ENCODE assay signal across 1 cellular context in genomic region chr16:87387942-87388817, GRCh38.
TF ChIP-seq lines count a peak whose summit lies in the region.

No MANE protein-coding gene starts in this region.

TF ChIP-seq in K562, 482 proteins besides CTCF, POLR2A, EP300 and RAD21 (continued from another document and continues in another):
- TF ChIP-seq NR4A1 (CRISPR knock-in tag; IDR thresholded peaks at IDR 0.05), result no peak
- TF ChIP-seq NR4A1 (tag; IDR thresholded peaks at IDR 0.05), result peak; percentile 96
- TF ChIP-seq GTF2A2 (tag; IDR thresholded peaks at IDR 0.05), result peak; percentile 73; the same call in 1 of the 2 replicates
- 0 out of 2 replicates have a peak, but pooled peaks have one; percentile 71 for TF ChIP-seq ZNF644 (tag; IDR thresholded peaks at IDR 0.05; ENCODE audit: low read depth)
- peak; percentile 13 for TF ChIP-seq SMARCE1 (IDR thresholded peaks at IDR 0.05)
- no peak; the same call in 1 of the 2 replicates for TF ChIP-seq ADNP (tag; IDR thresholded peaks at IDR 0.05)
- no peak for TF ChIP-seq ID3 (CRISPR knock-in tag; IDR thresholded peaks at IDR 0.05)
- peak; percentile 91 for TF ChIP-seq ID3 (tag; IDR thresholded peaks at IDR 0.05)
- TF ChIP-seq LCOR (CRISPR knock-in tag; IDR thresholded peaks at IDR 0.05), result peak; percentile 70
- TF ChIP-seq ZNF140 (CRISPR knock-in tag; IDR thresholded peaks at IDR 0.05), result peak; percentile 55; the same call in 1 of the 2 replicates
- no peak for TF ChIP-seq SAFB2 (IDR thresholded peaks at IDR 0.05; ENCODE audit: borderline replicate concordance, low read depth, low read length, severe bottlenecking)
- no peak for TF ChIP-seq ETS2 (tag; IDR thresholded peaks at IDR 0.05; ENCODE audit: borderline replicate concordance, poor library complexity, severe bottlenecking)
- 0 out of 2 replicates have a peak, but pooled peaks have one; percentile 28 for TF ChIP-seq ZNF134 (CRISPR knock-in tag; conservative IDR thresholded peaks at IDR 0.05)
- TF ChIP-seq GMEB1 (CRISPR knock-in tag; IDR thresholded peaks at IDR 0.05), result 0 out of 2 replicates have a peak, but pooled peaks have one; percentile 29
- no peak for TF ChIP-seq KLF1 (tag; IDR thresholded peaks at IDR 0.05)
- no peak for TF ChIP-seq CBFB (CRISPR knock-in tag; IDR thresholded peaks at IDR 0.05)
- TF ChIP-seq, protein P1, sequence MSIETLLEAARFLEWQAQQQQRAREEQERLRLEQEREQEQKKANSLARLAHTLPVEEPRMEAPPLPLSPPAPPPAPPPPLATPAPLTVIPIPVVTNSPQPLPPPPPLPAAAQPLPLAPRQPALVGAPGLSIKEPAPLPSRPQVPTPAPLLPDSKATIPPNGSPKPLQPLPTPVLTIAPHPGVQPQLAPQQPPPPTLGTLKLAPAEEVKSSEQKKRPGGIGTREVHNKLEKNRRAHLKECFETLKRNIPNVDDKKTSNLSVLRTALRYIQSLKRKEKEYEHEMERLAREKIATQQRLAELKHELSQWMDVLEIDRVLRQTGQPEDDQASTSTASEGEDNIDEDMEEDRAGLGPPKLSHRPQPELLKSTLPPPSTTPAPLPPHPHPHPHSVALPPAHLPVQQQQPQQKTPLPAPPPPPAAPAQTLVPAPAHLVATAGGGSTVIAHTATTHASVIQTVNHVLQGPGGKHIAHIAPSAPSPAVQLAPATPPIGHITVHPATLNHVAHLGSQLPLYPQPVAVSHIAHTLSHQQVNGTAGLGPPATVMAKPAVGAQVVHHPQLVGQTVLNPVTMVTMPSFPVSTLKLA (conservative IDR thresholded peaks at IDR 0.05), result peak; percentile 99
- peak; percentile 59; the same call in 1 of the 2 replicates for TF ChIP-seq FOXK1 (CRISPR knock-in tag; IDR thresholded peaks at IDR 0.05; ENCODE audit: borderline replicate concordance)
- TF ChIP-seq ZNF668 (CRISPR knock-in tag; IDR thresholded peaks at IDR 0.05), result peak; percentile 83; the same call in 1 of the 2 replicates
- no peak for TF ChIP-seq SIN3B (IDR thresholded peaks at IDR 0.05; ENCODE audit: low read depth)
- TF ChIP-seq MYNN (IDR thresholded peaks at IDR 0.05), result peak; percentile 67; the same call in 1 of the 2 replicates
- TF ChIP-seq MYNN (CRISPR knock-in tag; IDR thresholded peaks at IDR 0.05), result no peak
- 0 out of 2 replicates have a peak, but pooled peaks have one; percentile 37 for TF ChIP-seq CTBP1 (IDR thresholded peaks at IDR 0.05; ENCODE audit: borderline replicate concordance)
- TF ChIP-seq ZNF212 (CRISPR knock-in tag; IDR thresholded peaks at IDR 0.05), result no peak
- peak; percentile 77 for TF ChIP-seq PYGO2 (tag; IDR thresholded peaks at IDR 0.05)
- no peak for TF ChIP-seq ZNF274 (IDR thresholded peaks at IDR 0.05; ENCODE audit: borderline replicate concordance, low read depth, low read length)
- TF ChIP-seq ZNF830 (CRISPR knock-in tag; IDR thresholded peaks at IDR 0.05), result no peak
- TF ChIP-seq MIER1 (IDR thresholded peaks at IDR 0.05; ENCODE audit: low read depth), result 0 out of 2 replicates have a peak, but pooled peaks have one; percentile 24
- TF ChIP-seq DPF2 (IDR thresholded peaks at IDR 0.05), result peak; percentile 64
- no peak for TF ChIP-seq ZNF764 (CRISPR knock-in tag; IDR thresholded peaks at IDR 0.05; ENCODE audit: low read depth)
- TF ChIP-seq HSF4 (CRISPR knock-in tag; IDR thresholded peaks at IDR 0.05; ENCODE audit: borderline replicate concordance), result peak; percentile 84; the same call in 1 of the 2 replicates
- TF ChIP-seq ZNF23 (CRISPR knock-in tag; IDR thresholded peaks at IDR 0.05), result 0 out of 2 replicates have a peak, but pooled peaks have one; percentile 29
- no peak for TF ChIP-seq ZNF785 (CRISPR knock-in tag; IDR thresholded peaks at IDR 0.05)
- TF ChIP-seq, protein P2, sequence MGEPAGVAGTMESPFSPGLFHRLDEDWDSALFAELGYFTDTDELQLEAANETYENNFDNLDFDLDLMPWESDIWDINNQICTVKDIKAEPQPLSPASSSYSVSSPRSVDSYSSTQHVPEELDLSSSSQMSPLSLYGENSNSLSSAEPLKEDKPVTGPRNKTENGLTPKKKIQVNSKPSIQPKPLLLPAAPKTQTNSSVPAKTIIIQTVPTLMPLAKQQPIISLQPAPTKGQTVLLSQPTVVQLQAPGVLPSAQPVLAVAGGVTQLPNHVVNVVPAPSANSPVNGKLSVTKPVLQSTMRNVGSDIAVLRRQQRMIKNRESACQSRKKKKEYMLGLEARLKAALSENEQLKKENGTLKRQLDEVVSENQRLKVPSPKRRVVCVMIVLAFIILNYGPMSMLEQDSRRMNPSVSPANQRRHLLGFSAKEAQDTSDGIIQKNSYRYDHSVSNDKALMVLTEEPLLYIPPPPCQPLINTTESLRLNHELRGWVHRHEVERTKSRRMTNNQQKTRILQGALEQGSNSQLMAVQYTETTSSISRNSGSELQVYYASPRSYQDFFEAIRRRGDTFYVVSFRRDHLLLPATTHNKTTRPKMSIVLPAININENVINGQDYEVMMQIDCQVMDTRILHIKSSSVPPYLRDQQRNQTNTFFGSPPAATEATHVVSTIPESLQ (CRISPR knock-in tag; IDR thresholded peaks at IDR 0.05), result no peak
- no peak for TF ChIP-seq RB1 (IDR thresholded peaks at IDR 0.05; ENCODE audit: low read depth)
- TF ChIP-seq MECOM (CRISPR knock-in tag; IDR thresholded peaks at IDR 0.05), result peak; percentile 89
- peak; percentile 90 for TF ChIP-seq CREM (IDR thresholded peaks at IDR 0.05; ENCODE audit: low read depth)
- TF ChIP-seq PCBP2 (IDR thresholded peaks at IDR 0.05; ENCODE audit: low read depth, low read length, poor library complexity, severe bottlenecking), result no peak
- peak in 1 of 2 experiments; percentile 62; a peak in 1 of 4 replicates for TF ChIP-seq SIN3A (IDR thresholded peaks at IDR 0.05; ENCODE audit: borderline replicate concordance in 2 of 2, control insufficient read depth in 1 of 2, low read depth in 2 of 2, low read length in 2 of 2)
- no peak for TF ChIP-seq U2AF1 (optimal IDR thresholded peaks at IDR 0.05; ENCODE audit: low read depth, low read length)
- TF ChIP-seq ZNF436 (CRISPR knock-in tag; IDR thresholded peaks at IDR 0.05), result no peak
- peak in 1 of 2 experiments; percentile 100; a peak in 2 of 4 replicates for TF ChIP-seq ZNF318 (IDR thresholded peaks at IDR 0.05; ENCODE audit: borderline replicate concordance in 1 of 2, low read depth in 1 of 2)
- no peak for TF ChIP-seq HNRNPH1 (optimal IDR thresholded peaks at IDR 0.05; ENCODE audit: low read depth, low read length)
- TF ChIP-seq CBX1 (IDR thresholded peaks at IDR 0.05; ENCODE audit: low read depth), result no peak
- no peak for TF ChIP-seq HMGN3 (IDR thresholded peaks at IDR 0.05; ENCODE audit: borderline replicate concordance, extremely low read depth, insufficient read length, low read depth, low read length)
- peak; percentile 96 for TF ChIP-seq NFYB (IDR thresholded peaks at IDR 0.05; ENCODE audit: extremely low read depth, insufficient read length)
- TF ChIP-seq USF1 (CRISPR knock-in tag; IDR thresholded peaks at IDR 0.05), result peak; percentile 93
- TF ChIP-seq, protein P3, sequence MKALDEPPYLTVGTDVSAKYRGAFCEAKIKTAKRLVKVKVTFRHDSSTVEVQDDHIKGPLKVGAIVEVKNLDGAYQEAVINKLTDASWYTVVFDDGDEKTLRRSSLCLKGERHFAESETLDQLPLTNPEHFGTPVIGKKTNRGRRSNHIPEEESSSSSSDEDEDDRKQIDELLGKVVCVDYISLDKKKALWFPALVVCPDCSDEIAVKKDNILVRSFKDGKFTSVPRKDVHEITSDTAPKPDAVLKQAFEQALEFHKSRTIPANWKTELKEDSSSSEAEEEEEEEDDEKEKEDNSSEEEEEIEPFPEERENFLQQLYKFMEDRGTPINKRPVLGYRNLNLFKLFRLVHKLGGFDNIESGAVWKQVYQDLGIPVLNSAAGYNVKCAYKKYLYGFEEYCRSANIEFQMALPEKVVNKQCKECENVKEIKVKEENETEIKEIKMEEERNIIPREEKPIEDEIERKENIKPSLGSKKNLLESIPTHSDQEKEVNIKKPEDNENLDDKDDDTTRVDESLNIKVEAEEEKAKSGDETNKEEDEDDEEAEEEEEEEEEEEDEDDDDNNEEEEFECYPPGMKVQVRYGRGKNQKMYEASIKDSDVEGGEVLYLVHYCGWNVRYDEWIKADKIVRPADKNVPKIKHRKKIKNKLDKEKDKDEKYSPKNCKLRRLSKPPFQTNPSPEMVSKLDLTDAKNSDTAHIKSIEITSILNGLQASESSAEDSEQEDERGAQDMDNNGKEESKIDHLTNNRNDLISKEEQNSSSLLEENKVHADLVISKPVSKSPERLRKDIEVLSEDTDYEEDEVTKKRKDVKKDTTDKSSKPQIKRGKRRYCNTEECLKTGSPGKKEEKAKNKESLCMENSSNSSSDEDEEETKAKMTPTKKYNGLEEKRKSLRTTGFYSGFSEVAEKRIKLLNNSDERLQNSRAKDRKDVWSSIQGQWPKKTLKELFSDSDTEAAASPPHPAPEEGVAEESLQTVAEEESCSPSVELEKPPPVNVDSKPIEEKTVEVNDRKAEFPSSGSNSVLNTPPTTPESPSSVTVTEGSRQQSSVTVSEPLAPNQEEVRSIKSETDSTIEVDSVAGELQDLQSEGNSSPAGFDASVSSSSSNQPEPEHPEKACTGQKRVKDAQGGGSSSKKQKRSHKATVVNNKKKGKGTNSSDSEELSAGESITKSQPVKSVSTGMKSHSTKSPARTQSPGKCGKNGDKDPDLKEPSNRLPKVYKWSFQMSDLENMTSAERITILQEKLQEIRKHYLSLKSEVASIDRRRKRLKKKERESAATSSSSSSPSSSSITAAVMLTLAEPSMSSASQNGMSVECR (CRISPR knock-in tag; IDR thresholded peaks at IDR 0.05), result no peak
- TF ChIP-seq ZNF217 (CRISPR knock-in tag; IDR thresholded peaks at IDR 0.05), result no peak
